Comparison of ENCODE assay signal across 11 cellular contexts in genomic region chr3:171172070-171172469, GRCh38.
DNase-seq lines count a peak whose midpoint lies in the region; ATAC-seq and TF ChIP-seq lines count a peak whose summit lies in the region.
"Had no signal": no experiment of that assay in that cellular context is flagged by ENCODE, and none has a peak within 500 bp of the region (broad histone marks: within the 10 kb centered on the region; RNA-seq: fewer than 3 reads in every experiment).

No MANE protein-coding gene starts in this region.

- no peaks in the 10 kb centered on the region for H3K36me3 ChIP-seq in GM23338 (ENCODE audit: insufficient read depth)
- H3K36me3 ChIP-seq in effector memory CD4-positive, alpha-beta T cell (ENCODE audit: control insufficient read depth, insufficient read depth, low read length), result peaks cover 19% of the 10 kb centered on the region

- peak; percentile 73 to 83 for TF ChIP-seq CTCF in GM23338 (conservative IDR thresholded peaks at IDR 0.05; ENCODE audit: low read depth in 2 of 2)
- TF ChIP-seq CTCF in mesothelial cell of epicardium (IDR thresholded peaks at IDR 0.05; ENCODE audit: unreplicated experiment), result peak; percentile 21

- H3K27me3 Mint-ChIP-seq in GM23338 (ENCODE audit: insufficient read depth, low read depth, poor library complexity) (peaks cover 1% of the 10 kb centered on the region), mesothelial cell of epicardium (ENCODE audit: low read depth) (no peaks in the 10 kb centered on the region)
- no peaks in the 10 kb centered on the region for H3K27me3 Mint-ChIP-seq in activated naive CD4-positive, alpha-beta T cell treated with anti-CD3 and anti-CD28 coated beads, Interleukin-2, amount 10 ng/mL, durations not matched to agents 7 days and 5 days
- H3K27me3 Mint-ChIP-seq: activated CD8-positive, alpha-beta memory T cell treated with anti-CD3 and anti-CD28 coated beads, Interleukin-2, amount 10 ng/mL, durations not matched to agents 7 days and 5 days had no signal

- no peaks in the 10 kb centered on the region for H3K9me3 ChIP-seq in effector memory CD4-positive, alpha-beta T cell (ENCODE audit: control insufficient read depth, low read length)

- peaks cover 3% of the 10 kb centered on the region; the same call in 1 of the 2 replicates for H3K4me1 ChIP-seq in GM23338 (ENCODE audit: insufficient read depth)
- no peaks in the 10 kb centered on the region for H3K4me1 ChIP-seq in effector memory CD4-positive, alpha-beta T cell (ENCODE audit: control insufficient read depth, insufficient read depth, low read length, poor library complexity, severe bottlenecking)

- no peak overlapping the region for H2AFZ ChIP-seq in GM23338

- CTCF ChIA-PET in activated naive CD4-positive, alpha-beta T cell treated with anti-CD3 and anti-CD28 coated beads, Interleukin-2, amount 10 ng/mL, durations not matched to agents 7 days and 5 days (lab: Charles Lee), result interaction anchor here (1.2 to 2.1 kb wide), 2 partner anchors 9 to 11 kb away, joined by 3 to 7 read pairs; no protein-coding TSS in a partner anchor

- H3K4me1 Mint-ChIP-seq in GM23338 (peaks cover 21% of the 10 kb centered on the region), mesothelial cell of epicardium (peaks cover 7% of the 10 kb centered on the region)
- H3K4me1 Mint-ChIP-seq in activated naive CD4-positive, alpha-beta T cell treated with anti-CD3 and anti-CD28 coated beads, Interleukin-2, amount 10 ng/mL, durations not matched to agents 7 days and 5 days, result peaks cover 10% of the 10 kb centered on the region
- H3K4me1 Mint-ChIP-seq: activated CD8-positive, alpha-beta memory T cell treated with anti-CD3 and anti-CD28 coated beads, Interleukin-2, amount 10 ng/mL, durations not matched to agents 7 days and 5 days had no signal

- peaks cover 14% of the 10 kb centered on the region for H3K36me3 Mint-ChIP-seq in GM23338 (ENCODE audit: low read depth)
- peaks cover 72% of the 10 kb centered on the region for H3K36me3 Mint-ChIP-seq in activated naive CD4-positive, alpha-beta T cell treated with anti-CD3 and anti-CD28 coated beads, Interleukin-2, amount 10 ng/mL, durations not matched to agents 7 days and 5 days
- no peaks in the 10 kb centered on the region for H3K36me3 Mint-ChIP-seq in mesothelial cell of epicardium

- H3K79me2 ChIP-seq in GM23338 (replicated peaks; ENCODE audit: insufficient read depth), result no peaks in the 10 kb centered on the region

- no peak overlapping the region for H3K27ac ChIP-seq in GM23338 (ENCODE audit: low read depth)
- H3K27ac ChIP-seq in effector memory CD4-positive, alpha-beta T cell (ENCODE audit: insufficient read depth, low read length, poor library complexity, severe bottlenecking), result no peak overlapping the region

- no peak overlapping the region for H3K27ac Mint-ChIP-seq in GM23338
- H3K27ac Mint-ChIP-seq in activated naive CD4-positive, alpha-beta T cell treated with anti-CD3 and anti-CD28 coated beads, Interleukin-2, amount 10 ng/mL, durations not matched to agents 7 days and 5 days, result peak overlapping the region; percentile 29
- H3K27ac Mint-ChIP-seq in mesothelial cell of epicardium, result no peak overlapping the region
- H3K27ac Mint-ChIP-seq: activated CD8-positive, alpha-beta memory T cell treated with anti-CD3 and anti-CD28 coated beads, Interleukin-2, amount 10 ng/mL, durations not matched to agents 7 days and 5 days had no signal

- no peaks in the 10 kb centered on the region for H3F3A ChIP-seq in GM23338 (replicated peaks; ENCODE audit: low read depth)

- no peak overlapping the region for H3K4me2 ChIP-seq in GM23338

- no peaks in the 10 kb centered on the region for H3K27me3 ChIP-seq in GM23338 (ENCODE audit: insufficient read depth)
- H3K27me3 ChIP-seq in effector memory CD4-positive, alpha-beta T cell (replicated peaks; ENCODE audit: control insufficient read depth, insufficient read depth, low read length, poor library complexity, severe bottlenecking), result no peaks in the 10 kb centered on the region

- ATAC-seq in GM23338 (no peak; the same call in 1 of the 3 replicates), GM21786 (IDR thresholded peaks at IDR 0.05; ENCODE audit: unreplicated experiment) (no peak)
- ATAC-seq: activated CD8-positive, alpha-beta memory T cell treated with anti-CD3 and anti-CD28 coated beads, Interleukin-2, amount 10 ng/mL, durations not matched to agents 7 days and 5 days had no signal

- H3K9me2 ChIP-seq in GM23338 (ENCODE audit: insufficient read depth), result no peaks in the 10 kb centered on the region

- no peaks in the 10 kb centered on the region for H4K20me1 ChIP-seq in GM23338 (replicated peaks; ENCODE audit: insufficient read depth)

- DNase-seq in DMS53 (lab: John Stamatoyannopoulos, UW), result peak; percentile 47
- no peak for DNase-seq in DMS53 treated with DMSO at 0.1 percent for 48 hours (lab: John Stamatoyannopoulos, UW; ENCODE audit: unreplicated experiment)
- peak; percentile 75 for DNase-seq in GM23338 (ENCODE audit: low spot score)
- no peak for DNase-seq in activated naive CD4-positive, alpha-beta T cell treated with anti-CD3 and anti-CD28 coated beads, Interleukin-2, amount 10 ng/mL, durations not matched to agents 7 days and 5 days
- no peak for DNase-seq in mesothelial cell of epicardium (ENCODE audit: low spot score in 2 of 2, unreplicated experiment in 2 of 2)
- DNase-seq in NCI-H1436 treated with DMSO at 0.1 percent for 48 hours (lab: John Stamatoyannopoulos, UW), result no peak
- no peak for DNase-seq in effector memory CD4-positive, alpha-beta T cell
- DNase-seq: activated CD8-positive, alpha-beta memory T cell treated with anti-CD3 and anti-CD28 coated beads, Interleukin-2, amount 10 ng/mL, durations not matched to agents 7 days and 5 days; NCI-H2227 treated with DMSO at 0.1 percent for 48 hours; posterior cingulate gyrus had no signal

- H3K4me3 Mint-ChIP-seq in GM23338 (no peak overlapping the region), mesothelial cell of epicardium (no peak overlapping the region)
- H3K4me3 Mint-ChIP-seq in activated naive CD4-positive, alpha-beta T cell treated with anti-CD3 and anti-CD28 coated beads, Interleukin-2, amount 10 ng/mL, durations not matched to agents 7 days and 5 days, result no peak overlapping the region
- H3K4me3 Mint-ChIP-seq: activated CD8-positive, alpha-beta memory T cell treated with anti-CD3 and anti-CD28 coated beads, Interleukin-2, amount 10 ng/mL, durations not matched to agents 7 days and 5 days had no signal

- no peak overlapping the region for H3K4me3 ChIP-seq in GM23338
- H3K4me3 ChIP-seq in effector memory CD4-positive, alpha-beta T cell (ENCODE audit: insufficient read depth, low read depth, low read length, poor library complexity, severe bottlenecking), result no peak overlapping the region

- H3K9me3 Mint-ChIP-seq in GM23338 (no peaks in the 10 kb centered on the region), mesothelial cell of epicardium (no peaks in the 10 kb centered on the region)
- no peaks in the 10 kb centered on the region for H3K9me3 Mint-ChIP-seq in activated naive CD4-positive, alpha-beta T cell treated with anti-CD3 and anti-CD28 coated beads, Interleukin-2, amount 10 ng/mL, durations not matched to agents 7 days and 5 days

TF ChIP-seq in GM23338, 12 proteins besides CTCF, POLR2A, EP300 and RAD21 (continues in another document):
- TF ChIP-seq ZNF331 (CRISPR knock-in tag; IDR thresholded peaks at IDR 0.05; ENCODE audit: low read depth) (no peak), CREB1 (CRISPR knock-in tag; IDR thresholded peaks at IDR 0.05; ENCODE audit: low read depth) (no peak), NANOG (IDR thresholded peaks at IDR 0.05; ENCODE audit: borderline replicate concordance) (no peak), ETS1 (IDR thresholded peaks at IDR 0.05) (no peak), POLR2AphosphoS5 (IDR thresholded peaks at IDR 0.05; ENCODE audit: low read depth) (no peak), REST (IDR thresholded peaks at IDR 0.05; ENCODE audit: unreplicated experiment) (no peak)

Comparison
In these comparisons a context has a peak if more than half of its experiments do, and no peak if none do; other contexts are left out.
1. DNase-seq: peak in DMS53 (single experiment) and GM23338 (single experiment); none in DMS53 treated with DMSO at 0.1 percent for 48 hours (single experiment), activated naive CD4-positive, alpha-beta T cell treated with anti-CD3 and anti-CD28 coated beads, Interleukin-2, amount 10 ng/mL, durations not matched to agents 7 days and 5 days (single experiment), mesothelial cell of epicardium (0 of 2), NCI-H1436 treated with DMSO at 0.1 percent for 48 hours (single experiment) and effector memory CD4-positive, alpha-beta T cell (0 of 3).